In genomic region chr2:241507430-241508239, GRCh38 we compare ENCODE assay signal across 1 cellular context.
A peak's percentile ranks its signal among the peaks of the same experiment; 100 is the strongest.
TF ChIP-seq lines count a peak whose summit lies in the region.

No MANE protein-coding gene starts in this region.

TF ChIP-seq in K562, 482 proteins besides CTCF, POLR2A, EP300 and RAD21 (continued from another document and continues in another):
- TF ChIP-seq, protein P1, sequence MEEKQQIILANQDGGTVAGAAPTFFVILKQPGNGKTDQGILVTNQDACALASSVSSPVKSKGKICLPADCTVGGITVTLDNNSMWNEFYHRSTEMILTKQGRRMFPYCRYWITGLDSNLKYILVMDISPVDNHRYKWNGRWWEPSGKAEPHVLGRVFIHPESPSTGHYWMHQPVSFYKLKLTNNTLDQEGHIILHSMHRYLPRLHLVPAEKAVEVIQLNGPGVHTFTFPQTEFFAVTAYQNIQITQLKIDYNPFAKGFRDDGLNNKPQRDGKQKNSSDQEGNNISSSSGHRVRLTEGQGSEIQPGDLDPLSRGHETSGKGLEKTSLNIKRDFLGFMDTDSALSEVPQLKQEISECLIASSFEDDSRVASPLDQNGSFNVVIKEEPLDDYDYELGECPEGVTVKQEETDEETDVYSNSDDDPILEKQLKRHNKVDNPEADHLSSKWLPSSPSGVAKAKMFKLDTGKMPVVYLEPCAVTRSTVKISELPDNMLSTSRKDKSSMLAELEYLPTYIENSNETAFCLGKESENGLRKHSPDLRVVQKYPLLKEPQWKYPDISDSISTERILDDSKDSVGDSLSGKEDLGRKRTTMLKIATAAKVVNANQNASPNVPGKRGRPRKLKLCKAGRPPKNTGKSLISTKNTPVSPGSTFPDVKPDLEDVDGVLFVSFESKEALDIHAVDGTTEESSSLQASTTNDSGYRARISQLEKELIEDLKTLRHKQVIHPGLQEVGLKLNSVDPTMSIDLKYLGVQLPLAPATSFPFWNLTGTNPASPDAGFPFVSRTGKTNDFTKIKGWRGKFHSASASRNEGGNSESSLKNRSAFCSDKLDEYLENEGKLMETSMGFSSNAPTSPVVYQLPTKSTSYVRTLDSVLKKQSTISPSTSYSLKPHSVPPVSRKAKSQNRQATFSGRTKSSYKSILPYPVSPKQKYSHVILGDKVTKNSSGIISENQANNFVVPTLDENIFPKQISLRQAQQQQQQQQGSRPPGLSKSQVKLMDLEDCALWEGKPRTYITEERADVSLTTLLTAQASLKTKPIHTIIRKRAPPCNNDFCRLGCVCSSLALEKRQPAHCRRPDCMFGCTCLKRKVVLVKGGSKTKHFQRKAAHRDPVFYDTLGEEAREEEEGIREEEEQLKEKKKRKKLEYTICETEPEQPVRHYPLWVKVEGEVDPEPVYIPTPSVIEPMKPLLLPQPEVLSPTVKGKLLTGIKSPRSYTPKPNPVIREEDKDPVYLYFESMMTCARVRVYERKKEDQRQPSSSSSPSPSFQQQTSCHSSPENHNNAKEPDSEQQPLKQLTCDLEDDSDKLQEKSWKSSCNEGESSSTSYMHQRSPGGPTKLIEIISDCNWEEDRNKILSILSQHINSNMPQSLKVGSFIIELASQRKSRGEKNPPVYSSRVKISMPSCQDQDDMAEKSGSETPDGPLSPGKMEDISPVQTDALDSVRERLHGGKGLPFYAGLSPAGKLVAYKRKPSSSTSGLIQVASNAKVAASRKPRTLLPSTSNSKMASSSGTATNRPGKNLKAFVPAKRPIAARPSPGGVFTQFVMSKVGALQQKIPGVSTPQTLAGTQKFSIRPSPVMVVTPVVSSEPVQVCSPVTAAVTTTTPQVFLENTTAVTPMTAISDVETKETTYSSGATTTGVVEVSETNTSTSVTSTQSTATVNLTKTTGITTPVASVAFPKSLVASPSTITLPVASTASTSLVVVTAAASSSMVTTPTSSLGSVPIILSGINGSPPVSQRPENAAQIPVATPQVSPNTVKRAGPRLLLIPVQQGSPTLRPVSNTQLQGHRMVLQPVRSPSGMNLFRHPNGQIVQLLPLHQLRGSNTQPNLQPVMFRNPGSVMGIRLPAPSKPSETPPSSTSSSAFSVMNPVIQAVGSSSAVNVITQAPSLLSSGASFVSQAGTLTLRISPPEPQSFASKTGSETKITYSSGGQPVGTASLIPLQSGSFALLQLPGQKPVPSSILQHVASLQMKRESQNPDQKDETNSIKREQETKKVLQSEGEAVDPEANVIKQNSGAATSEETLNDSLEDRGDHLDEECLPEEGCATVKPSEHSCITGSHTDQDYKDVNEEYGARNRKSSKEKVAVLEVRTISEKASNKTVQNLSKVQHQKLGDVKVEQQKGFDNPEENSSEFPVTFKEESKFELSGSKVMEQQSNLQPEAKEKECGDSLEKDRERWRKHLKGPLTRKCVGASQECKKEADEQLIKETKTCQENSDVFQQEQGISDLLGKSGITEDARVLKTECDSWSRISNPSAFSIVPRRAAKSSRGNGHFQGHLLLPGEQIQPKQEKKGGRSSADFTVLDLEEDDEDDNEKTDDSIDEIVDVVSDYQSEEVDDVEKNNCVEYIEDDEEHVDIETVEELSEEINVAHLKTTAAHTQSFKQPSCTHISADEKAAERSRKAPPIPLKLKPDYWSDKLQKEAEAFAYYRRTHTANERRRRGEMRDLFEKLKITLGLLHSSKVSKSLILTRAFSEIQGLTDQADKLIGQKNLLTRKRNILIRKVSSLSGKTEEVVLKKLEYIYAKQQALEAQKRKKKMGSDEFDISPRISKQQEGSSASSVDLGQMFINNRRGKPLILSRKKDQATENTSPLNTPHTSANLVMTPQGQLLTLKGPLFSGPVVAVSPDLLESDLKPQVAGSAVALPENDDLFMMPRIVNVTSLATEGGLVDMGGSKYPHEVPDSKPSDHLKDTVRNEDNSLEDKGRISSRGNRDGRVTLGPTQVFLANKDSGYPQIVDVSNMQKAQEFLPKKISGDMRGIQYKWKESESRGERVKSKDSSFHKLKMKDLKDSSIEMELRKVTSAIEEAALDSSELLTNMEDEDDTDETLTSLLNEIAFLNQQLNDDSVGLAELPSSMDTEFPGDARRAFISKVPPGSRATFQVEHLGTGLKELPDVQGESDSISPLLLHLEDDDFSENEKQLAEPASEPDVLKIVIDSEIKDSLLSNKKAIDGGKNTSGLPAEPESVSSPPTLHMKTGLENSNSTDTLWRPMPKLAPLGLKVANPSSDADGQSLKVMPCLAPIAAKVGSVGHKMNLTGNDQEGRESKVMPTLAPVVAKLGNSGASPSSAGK (IDR thresholded peaks at IDR 0.05), result peak; percentile 73
- TF ChIP-seq SIN3A (IDR thresholded peaks at IDR 0.05; ENCODE audit: borderline replicate concordance in 2 of 2, control insufficient read depth in 1 of 2, low read depth in 2 of 2, low read length in 2 of 2), result peak in 1 of 2 experiments; percentile 13; a peak in 2 of 4 replicates
- TF ChIP-seq CBFA2T3 (IDR thresholded peaks at IDR 0.05), result no peak
- TF ChIP-seq ZNF408 (CRISPR knock-in tag; IDR thresholded peaks at IDR 0.05; ENCODE audit: low read depth), result no peak
- peak; percentile 29 for TF ChIP-seq RBBP5 (IDR thresholded peaks at IDR 0.05; ENCODE audit: borderline replicate concordance, insufficient read depth, low read length, poor library complexity, severe bottlenecking)
- peak; percentile 34; the same call in 1 of the 2 replicates for TF ChIP-seq RBFOX2 (IDR thresholded peaks at IDR 0.05; ENCODE audit: low read depth, low read length)
- no peak for TF ChIP-seq ZBED1 (IDR thresholded peaks at IDR 0.05)
- TF ChIP-seq ZFP1 (CRISPR knock-in tag; IDR thresholded peaks at IDR 0.05), result no peak
- no peak for TF ChIP-seq SMARCE1 (IDR thresholded peaks at IDR 0.05)
- 0 out of 2 replicates have a peak, but pooled peaks have one; percentile 28 for TF ChIP-seq CXXC5 (CRISPR knock-in tag; IDR thresholded peaks at IDR 0.05)
- TF ChIP-seq, protein P2, sequence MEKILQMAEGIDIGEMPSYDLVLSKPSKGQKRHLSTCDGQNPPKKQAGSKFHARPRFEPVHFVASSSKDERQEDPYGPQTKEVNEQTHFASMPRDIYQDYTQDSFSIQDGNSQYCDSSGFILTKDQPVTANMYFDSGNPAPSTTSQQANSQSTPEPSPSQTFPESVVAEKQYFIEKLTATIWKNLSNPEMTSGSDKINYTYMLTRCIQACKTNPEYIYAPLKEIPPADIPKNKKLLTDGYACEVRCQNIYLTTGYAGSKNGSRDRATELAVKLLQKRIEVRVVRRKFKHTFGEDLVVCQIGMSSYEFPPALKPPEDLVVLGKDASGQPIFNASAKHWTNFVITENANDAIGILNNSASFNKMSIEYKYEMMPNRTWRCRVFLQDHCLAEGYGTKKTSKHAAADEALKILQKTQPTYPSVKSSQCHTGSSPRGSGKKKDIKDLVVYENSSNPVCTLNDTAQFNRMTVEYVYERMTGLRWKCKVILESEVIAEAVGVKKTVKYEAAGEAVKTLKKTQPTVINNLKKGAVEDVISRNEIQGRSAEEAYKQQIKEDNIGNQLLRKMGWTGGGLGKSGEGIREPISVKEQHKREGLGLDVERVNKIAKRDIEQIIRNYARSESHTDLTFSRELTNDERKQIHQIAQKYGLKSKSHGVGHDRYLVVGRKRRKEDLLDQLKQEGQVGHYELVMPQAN (IDR thresholded peaks at IDR 0.05; ENCODE audit: borderline replicate concordance), result 0 out of 2 replicates have a peak, but pooled peaks have one; percentile 14
- no peak for TF ChIP-seq MYC (IDR thresholded peaks at IDR 0.05; ENCODE audit: low read depth, low read length)
- 0 out of 2 replicates have a peak, but pooled peaks have one; percentile 54 for TF ChIP-seq MYC (CRISPR knock-in tag; IDR thresholded peaks at IDR 0.05; ENCODE audit: borderline replicate concordance, low read depth)
- TF ChIP-seq TSHZ1 (CRISPR knock-in tag; IDR thresholded peaks at IDR 0.05), result no peak
- peak; percentile 41 for TF ChIP-seq FIP1L1 (IDR thresholded peaks at IDR 0.05; ENCODE audit: low read depth, low read length, poor library complexity, severe bottlenecking)
- TF ChIP-seq, protein P3, sequence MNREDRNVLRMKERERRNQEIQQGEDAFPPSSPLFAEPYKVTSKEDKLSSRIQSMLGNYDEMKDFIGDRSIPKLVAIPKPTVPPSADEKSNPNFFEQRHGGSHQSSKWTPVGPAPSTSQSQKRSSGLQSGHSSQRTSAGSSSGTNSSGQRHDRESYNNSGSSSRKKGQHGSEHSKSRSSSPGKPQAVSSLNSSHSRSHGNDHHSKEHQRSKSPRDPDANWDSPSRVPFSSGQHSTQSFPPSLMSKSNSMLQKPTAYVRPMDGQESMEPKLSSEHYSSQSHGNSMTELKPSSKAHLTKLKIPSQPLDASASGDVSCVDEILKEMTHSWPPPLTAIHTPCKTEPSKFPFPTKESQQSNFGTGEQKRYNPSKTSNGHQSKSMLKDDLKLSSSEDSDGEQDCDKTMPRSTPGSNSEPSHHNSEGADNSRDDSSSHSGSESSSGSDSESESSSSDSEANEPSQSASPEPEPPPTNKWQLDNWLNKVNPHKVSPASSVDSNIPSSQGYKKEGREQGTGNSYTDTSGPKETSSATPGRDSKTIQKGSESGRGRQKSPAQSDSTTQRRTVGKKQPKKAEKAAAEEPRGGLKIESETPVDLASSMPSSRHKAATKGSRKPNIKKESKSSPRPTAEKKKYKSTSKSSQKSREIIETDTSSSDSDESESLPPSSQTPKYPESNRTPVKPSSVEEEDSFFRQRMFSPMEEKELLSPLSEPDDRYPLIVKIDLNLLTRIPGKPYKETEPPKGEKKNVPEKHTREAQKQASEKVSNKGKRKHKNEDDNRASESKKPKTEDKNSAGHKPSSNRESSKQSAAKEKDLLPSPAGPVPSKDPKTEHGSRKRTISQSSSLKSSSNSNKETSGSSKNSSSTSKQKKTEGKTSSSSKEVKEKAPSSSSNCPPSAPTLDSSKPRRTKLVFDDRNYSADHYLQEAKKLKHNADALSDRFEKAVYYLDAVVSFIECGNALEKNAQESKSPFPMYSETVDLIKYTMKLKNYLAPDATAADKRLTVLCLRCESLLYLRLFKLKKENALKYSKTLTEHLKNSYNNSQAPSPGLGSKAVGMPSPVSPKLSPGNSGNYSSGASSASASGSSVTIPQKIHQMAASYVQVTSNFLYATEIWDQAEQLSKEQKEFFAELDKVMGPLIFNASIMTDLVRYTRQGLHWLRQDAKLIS (CRISPR knock-in tag; IDR thresholded peaks at IDR 0.05), result 0 out of 2 replicates have a peak, but pooled peaks have one; percentile 4
- TF ChIP-seq MNT (conservative IDR thresholded peaks at IDR 0.05), result peak; percentile 52 to 61; a peak in 3 of 4 replicates
- TF ChIP-seq RB1 (IDR thresholded peaks at IDR 0.05; ENCODE audit: low read depth), result peak; percentile 42; the same call in 1 of the 2 replicates
- TF ChIP-seq PCBP1 (IDR thresholded peaks at IDR 0.05; ENCODE audit: low read depth, low read length, poor library complexity, severe bottlenecking), result peak; percentile 2
- no peak for TF ChIP-seq ETV5 (CRISPR knock-in tag; IDR thresholded peaks at IDR 0.05; ENCODE audit: low read depth)
- peak in 1 of 2 experiments; percentile 50; a peak in 1 of 4 replicates for TF ChIP-seq HDAC1 (IDR thresholded peaks at IDR 0.05)
- no peak for TF ChIP-seq ATF6 (CRISPR knock-in tag; IDR thresholded peaks at IDR 0.05)
- TF ChIP-seq KDM2B (CRISPR knock-in tag; IDR thresholded peaks at IDR 0.05), result 0 out of 2 replicates have a peak, but pooled peaks have one; percentile 4
